In the genomic region with DNA sequence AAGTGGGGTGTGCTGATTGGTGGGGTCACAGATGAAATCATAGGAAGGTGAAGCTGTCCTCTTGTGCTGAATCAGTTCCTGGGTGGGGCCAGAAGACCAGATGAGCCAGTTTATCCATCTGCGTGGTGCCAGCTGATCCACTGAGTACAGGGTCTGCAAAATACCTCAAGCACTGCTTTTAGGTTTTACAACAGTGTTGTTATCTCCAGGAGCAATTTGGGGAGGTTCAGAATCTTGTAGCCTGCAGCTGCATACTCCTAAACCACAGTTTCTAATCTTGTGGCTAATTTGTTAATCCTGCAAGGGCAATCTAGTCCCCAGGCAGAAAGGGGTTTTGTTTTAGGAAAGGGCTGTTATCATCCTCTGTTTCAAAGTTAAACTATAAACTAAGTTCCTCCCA, we compare ENCODE assay signal across 13 cellular contexts.
"Had no signal": no experiment of that assay in that cellular context is flagged by ENCODE, and none has a peak within 500 bp of the region (broad histone marks: within the 10 kb centered on the region; RNA-seq: fewer than 3 reads in every experiment).

No MANE protein-coding gene starts in this region.

- ATAC-seq: body of pancreas; mucosa of descending colon; naive thymus-derived CD8-positive, alpha-beta T cell had no signal

- H3K36me3 ChIP-seq: esophagus muscularis mucosa, right atrium auricular region, thyroid gland, uterus had no signal

- H3K4me3 ChIP-seq: body of pancreas, dorsolateral prefrontal cortex, esophagus muscularis mucosa, mucosa of descending colon, right atrium auricular region, thyroid gland, uterus had no signal

- DNase-seq: activated B cell treated with CpG ODN at 0.5 μM for 24 hours; activated CD4-positive, alpha-beta T cell treated with anti-CD3 and anti-CD28 coated beads, Interleukin-2, amount 10 ng/mL, durations not matched to agents 7 days and 5 days; body of pancreas; cerebellar nuclear complex; dorsolateral prefrontal cortex; foreskin fibroblast; left colon; mucosa of descending colon; naive thymus-derived CD8-positive, alpha-beta T cell; thyroid gland; uterus had no signal

- H3K9me3 ChIP-seq: body of pancreas, esophagus muscularis mucosa, mucosa of descending colon, right atrium auricular region, thyroid gland, uterus had no signal

- H3K4me1 ChIP-seq: body of pancreas, right atrium auricular region, thyroid gland, uterus had no signal

- H3K27ac ChIP-seq: body of pancreas, dorsolateral prefrontal cortex, esophagus muscularis mucosa, right atrium auricular region, thyroid gland, uterus had no signal

- H3K27me3 ChIP-seq: body of pancreas, dorsolateral prefrontal cortex, esophagus muscularis mucosa, right atrium auricular region, thyroid gland, uterus had no signal
